ENCODE assay signal across 15 cellular contexts in genomic region chr21:28770867-28771661, GRCh38.
DNase-seq lines count a peak whose midpoint lies in the region; ATAC-seq, FAIRE-seq and TF ChIP-seq lines count a peak whose summit lies in the region.
"Had no signal": no experiment of that assay in that cellular context is flagged by ENCODE, and none has a peak within 500 bp of the region (broad histone marks: within the 10 kb centered on the region; RNA-seq: fewer than 3 reads in every experiment).

No MANE protein-coding gene starts in this region.

- H3K4me1 Mint-ChIP-seq in astrocyte (ENCODE audit: low read depth, unreplicated experiment): peaks cover 33% of the 10 kb centered on the region
- H3K4me1 Mint-ChIP-seq: CD14-positive monocyte, nephron progenitor cell had no signal

- DNase-seq in HCEC 1CT (peak; percentile 38), astrocyte (ENCODE audit: low read depth) (no peak), left ventricle myocardium superior (no peak), sigmoid colon (peak; percentile 72), midbrain (lab: John Stamatoyannopoulos, UW) (no peak), NCI-H1105 (lab: John Stamatoyannopoulos, UW) (no peak), RPMI8226 (no peak)
- DNase-seq: activated CD8-positive, alpha-beta memory T cell treated with anti-CD3 and anti-CD28 coated beads, Interleukin-2, amount 10 ng/mL, durations not matched to agents 7 days and 5 days; nephron progenitor cell; OCI-M1; stimulated activated CD4-positive, alpha-beta T cell treated with anti-CD3 and anti-CD28 coated beads, Interleukin-15, amount 100 ng/mL, for 24 hours; T-helper 2 cell had no signal

- no peak overlapping the region for H3K9ac ChIP-seq in astrocyte (ENCODE audit: low read length)

- intact Hi-C loops in left ventricle myocardium superior (cut with micrococcal nuclease): no loop called here
- intact Hi-C loops in sigmoid colon (cut with DNase I): no loop called here

- H3K27ac Mint-ChIP-seq in astrocyte (ENCODE audit: unreplicated experiment): peak overlapping the region; percentile 92
- H3K27ac Mint-ChIP-seq: activated CD8-positive, alpha-beta memory T cell treated with anti-CD3 and anti-CD28 coated beads, Interleukin-2, amount 10 ng/mL, durations not matched to agents 7 days and 5 days; CD14-positive monocyte; nephron progenitor cell had no signal

- no peaks in the 10 kb centered on the region for H3K9me3 ChIP-seq in astrocyte (ENCODE audit: insufficient read depth, low read depth, low read length)
- H3K9me3 ChIP-seq in sigmoid colon: no peaks in the 10 kb centered on the region

- no peak for TF ChIP-seq CTCF in astrocyte (IDR thresholded peaks at IDR 0.05; ENCODE audit: insufficient read depth, low read depth, low read length)
- no peak for TF ChIP-seq CTCF in sigmoid colon (IDR thresholded peaks at IDR 0.05)

- H3K4me3 ChIP-seq in astrocyte (ENCODE audit: insufficient read depth, low read depth, low read length) (no peak overlapping the region), sigmoid colon (peak overlapping the region in 1 of 4 donors; percentile 33)

- peak overlapping the region; percentile 61 for H3K4me2 ChIP-seq in astrocyte (ENCODE audit: low read length)

- TF ChIP-seq POLR2A in sigmoid colon (IDR thresholded peaks at IDR 0.05): no peak

- H3K4me3 Mint-ChIP-seq in astrocyte (ENCODE audit: unreplicated experiment): no peak overlapping the region
- H3K4me3 Mint-ChIP-seq: activated CD8-positive, alpha-beta memory T cell treated with anti-CD3 and anti-CD28 coated beads, Interleukin-2, amount 10 ng/mL, durations not matched to agents 7 days and 5 days; CD14-positive monocyte; nephron progenitor cell had no signal

- H3K36me3 ChIP-seq in astrocyte (ENCODE audit: insufficient read depth, low read length) (no peaks in the 10 kb centered on the region), sigmoid colon (no peaks in the 10 kb centered on the region)

- 84 to 87% methylated on average over 5 of the region's 5 CpGs for WGBS in sigmoid colon, 2 donors

- H3K4me1 ChIP-seq in astrocyte (ENCODE audit: insufficient read depth, low read length) (peaks cover 10% of the 10 kb centered on the region), sigmoid colon (peaks cover 0 to 53% (median 35%) of the 10 kb centered on the region in 4 donors)

- ATAC-seq in left ventricle myocardium superior (peak; percentile 36), GM21423 (IDR thresholded peaks at IDR 0.05; ENCODE audit: unreplicated experiment) (no peak)
- ATAC-seq: activated CD8-positive, alpha-beta memory T cell treated with anti-CD3 and anti-CD28 coated beads, Interleukin-2, amount 10 ng/mL, durations not matched to agents 7 days and 5 days had no signal

- H4K20me1 ChIP-seq in astrocyte (ENCODE audit: insufficient read depth, low read length): no peaks in the 10 kb centered on the region

- H3K27me3 ChIP-seq in astrocyte (ENCODE audit: insufficient read depth, low read length): no peaks in the 10 kb centered on the region
- no peaks in the 10 kb centered on the region for H3K27me3 ChIP-seq in sigmoid colon

- no peaks in the 10 kb centered on the region for H3K79me2 ChIP-seq in astrocyte (ENCODE audit: insufficient read depth, low read length)

- peak overlapping the region; percentile 21 for H3K27ac ChIP-seq in astrocyte (ENCODE audit: low read depth, low read length)
- peak overlapping the region; percentile 69 to 86 (median 80) for H3K27ac ChIP-seq in sigmoid colon
- H3K27ac ChIP-seq: HL-60 had no signal

- peak in 2 of 4 donors; percentile 34 to 41 for TF ChIP-seq EP300 in sigmoid colon (IDR thresholded peaks at IDR 0.05)

- H3K9me3 Mint-ChIP-seq in astrocyte (ENCODE audit: unreplicated experiment): no peaks in the 10 kb centered on the region

- no peak overlapping the region for H2AFZ ChIP-seq in astrocyte (ENCODE audit: low read depth, low read length)

- no peaks in the 10 kb centered on the region for H3K27me3 Mint-ChIP-seq in astrocyte (ENCODE audit: low read depth, unreplicated experiment)
- H3K27me3 Mint-ChIP-seq: activated CD8-positive, alpha-beta memory T cell treated with anti-CD3 and anti-CD28 coated beads, Interleukin-2, amount 10 ng/mL, durations not matched to agents 7 days and 5 days had no signal

- FAIRE-seq in astrocyte (lab: Jason Lieb, UNC): no peak

- H3K36me3 Mint-ChIP-seq in astrocyte (ENCODE audit: low read depth, unreplicated experiment): peaks cover 4% of the 10 kb centered on the region
- H3K36me3 Mint-ChIP-seq: CD14-positive monocyte had no signal

Comparison
In these comparisons a context has a peak if more than half of its experiments do, and no peak if none do; other contexts are left out.
1. DNase-seq: peak in HCEC 1CT (single experiment) and sigmoid colon (single experiment); none in astrocyte (single experiment), left ventricle myocardium superior (single experiment), midbrain (single experiment), NCI-H1105 (single experiment) and RPMI8226 (single experiment).